9 cellular contexts compared by ENCODE assay signal in the genomic region with DNA sequence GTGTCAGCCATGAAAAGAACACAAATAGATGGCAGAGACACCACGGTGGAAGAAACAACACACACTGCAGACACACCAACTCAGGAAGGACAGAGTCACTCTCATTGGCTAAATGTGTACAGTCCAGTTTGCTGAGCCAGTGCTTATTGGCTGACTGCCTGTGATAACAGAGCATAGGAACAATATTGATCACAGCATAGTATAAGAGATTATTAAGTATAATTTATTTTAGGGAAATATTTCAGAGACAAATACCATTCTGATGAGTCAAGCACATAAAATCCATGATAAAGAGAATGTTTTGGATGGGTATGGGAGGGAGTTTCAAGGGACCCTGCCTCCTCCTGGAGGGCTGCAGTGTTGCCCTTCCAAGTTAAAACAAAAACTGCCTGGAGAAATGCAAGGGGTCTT. TPM values are rescaled to one million over a fixed set of nuclear protein-coding genes. Genes with fewer than 3 reads are reported as not detected.
DNase-seq lines count a peak whose midpoint lies in the region; ATAC-seq, FAIRE-seq and TF ChIP-seq lines count a peak whose summit lies in the region.
"Had no signal": no experiment of that assay in that cellular context is flagged by ENCODE, and none has a peak within 500 bp of the region (broad histone marks: within the 10 kb centered on the region; RNA-seq: fewer than 3 reads in every experiment).

No MANE protein-coding gene starts in this region.

- H3K27me3 ChIP-seq in brain microvascular endothelial cell (replicated peaks) (no peaks in the 10 kb centered on the region), pancreas (no peaks in the 10 kb centered on the region), upper lobe of left lung (no peaks in the 10 kb centered on the region)

- TF ChIP-seq CTCF in brain microvascular endothelial cell (IDR thresholded peaks at IDR 0.05; ENCODE audit: low read depth, low read length, missing control alignments) (peak; percentile 56), pancreas (IDR thresholded peaks at IDR 0.05) (no peak), upper lobe of left lung (IDR thresholded peaks at IDR 0.05) (no peak)

- H3K4me3 ChIP-seq in brain microvascular endothelial cell (ENCODE audit: low read depth, low read length) (no peak overlapping the region), pancreas (no peak overlapping the region), upper lobe of left lung (no peak overlapping the region)

- peaks cover 13 to 27% (median 23%) of the 10 kb centered on the region in 3 donors for H3K4me1 ChIP-seq in pancreas
- peaks cover 0 to 15% (median 5%) of the 10 kb centered on the region in 4 donors for H3K4me1 ChIP-seq in upper lobe of left lung

- DNase-seq in brain microvascular endothelial cell (peak; percentile 43), pancreas (no peak), upper lobe of left lung (no peak), NCI-H2171 treated with DMSO at 0.1 percent for 48 hours (lab: John Stamatoyannopoulos, UW) (no peak), erythroblast (lab: John Stamatoyannopoulos, UW) (no peak), NCI-H1105 treated with DMSO at 0.1 percent for 48 hours (lab: John Stamatoyannopoulos, UW) (no peak)
- DNase-seq: NCI-H524 treated with DMSO at 0.1 percent for 48 hours had no signal

- no peak for FAIRE-seq in pancreas (lab: Jason Lieb, UNC)

- in situ Hi-C loops in brain microvascular endothelial cell (cut with HindIII; ENCODE audit: low pct_ligation_motif_present, low sequenced_read_pairs): no loop called here

- peak; percentile 43 for ATAC-seq in GM18909 (IDR thresholded peaks at IDR 0.05; ENCODE audit: poor library complexity, unreplicated experiment)
- ATAC-seq in HG03439 (IDR thresholded peaks at IDR 0.05; ENCODE audit: unreplicated experiment): peak; percentile 13
- peak; percentile 17 to 48 (median 43) for ATAC-seq in pancreas
- ATAC-seq in upper lobe of left lung (ENCODE audit: low FRiP score in 2 of 2): no peak

- 3 to 9% methylated on average over 1 of the region's 1 CpG for WGBS in pancreas, 2 donors
- 37 to 55% methylated on average over 1 of the region's 1 CpG for WGBS in upper lobe of left lung, 2 donors

- TF ChIP-seq POLR2A in upper lobe of left lung (IDR thresholded peaks at IDR 0.05) (no peak), erythroblast (IDR thresholded peaks at IDR 0.05; ENCODE audit: low read length) (no peak)

- no peaks in the 10 kb centered on the region for H3K36me3 ChIP-seq in brain microvascular endothelial cell (replicated peaks)
- no peaks in the 10 kb centered on the region for H3K36me3 ChIP-seq in pancreas
- H3K36me3 ChIP-seq in upper lobe of left lung: no peaks in the 10 kb centered on the region

- H3K9me3 ChIP-seq in pancreas: no peaks in the 10 kb centered on the region
- H3K9me3 ChIP-seq in upper lobe of left lung: no peaks in the 10 kb centered on the region

- intact Hi-C loops in pancreas (cut with DNase I): no loop called here

- no peak for TF ChIP-seq EP300 in upper lobe of left lung (IDR thresholded peaks at IDR 0.05)

- H3K27ac ChIP-seq in brain microvascular endothelial cell (peak overlapping the region; percentile 57), pancreas (peak overlapping the region in 1 of 4 donors; percentile 37), upper lobe of left lung (no peak overlapping the region)

RNA-seq across cellular contexts. Expression of gene BTG1, which starts 50.9 kb away (rescaled TPM):
- total RNA-seq in pancreas (100 to 1,000 TPM; 103 to 183 (median 138) TPM), upper lobe of left lung (100 to 1,000 TPM in 3 of 6 donors, 10 to 100 TPM in 3; 31.4 to 177 (median 87.0) TPM)
- 10 to 100 TPM; 29.0 to 48.3 TPM for polyA plus RNA-seq in pancreas

Comparison
In these comparisons a context has a peak if more than half of its experiments do, and no peak if none do; other contexts are left out.
1. ATAC-seq: peak in GM18909 (single experiment), HG03439 (single experiment) and pancreas (4 of 4); none in upper lobe of left lung (0 of 2).